In genomic region chr17:35731239-35731931, GRCh38 we compare ENCODE assay signal across 8 cellular contexts. TPM values are rescaled to one million over a fixed set of nuclear protein-coding genes. Genes with fewer than 3 reads are reported as not detected.
DNase-seq lines count a peak whose midpoint lies in the region; ATAC-seq, FAIRE-seq and TF ChIP-seq lines count a peak whose summit lies in the region.

A gene with protein sequence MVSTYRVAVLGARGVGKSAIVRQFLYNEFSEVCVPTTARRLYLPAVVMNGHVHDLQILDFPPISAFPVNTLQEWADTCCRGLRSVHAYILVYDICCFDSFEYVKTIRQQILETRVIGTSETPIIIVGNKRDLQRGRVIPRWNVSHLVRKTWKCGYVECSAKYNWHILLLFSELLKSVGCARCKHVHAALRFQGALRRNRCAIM (plus strand): TSS chr17:35731639. CDS start chr17:35735185, 3,546 bp downstream.

- H3K9ac ChIP-seq in kidney (ENCODE audit: low read length in 2 of 2): peak within 1 kb of the TSS in 1 of 2 donors; percentile 53

- peaks cover 0 to 2% of the 10 kb centered on the region in 2 donors for H3K36me3 ChIP-seq in kidney (ENCODE audit: control insufficient read depth in 1 of 2, insufficient read depth in 2 of 2, low read length in 2 of 2)

- TF ChIP-seq CTCF in HFF-Myc (IDR thresholded peaks at IDR 0.05; ENCODE audit: low read depth, low read length, missing control alignments): no peak
- TF ChIP-seq CTCF in VCaP (conservative IDR thresholded peaks at IDR 0.05): no peak
- no peak for TF ChIP-seq CTCF in kidney (IDR thresholded peaks at IDR 0.05; ENCODE audit: borderline replicate concordance, extremely low read depth, insufficient read depth)

- DNase-seq in AG08396 (ENCODE audit: low spot score) (peak; percentile 90), HFF-Myc (ENCODE audit: extremely low read depth, low read depth) (no peak), cerebellar cortex (ENCODE audit: low spot score) (peak; percentile 57), kidney (peak; percentile 90), GM19238 (ENCODE audit: insufficient read length, low spot score) (no peak)
- peak in 2 of 3 donors; percentile 26 to 36 for DNase-seq in stimulated activated CD4-positive, alpha-beta T cell treated with anti-CD3 and anti-CD28 coated beads, Interleukin-12 subunit alpha, Interleukin-12 subunit beta, amount 100 ng/mL, for 48 hours (ENCODE audit: low read depth in 2 of 3, low spot score in 1 of 3)

- intact Hi-C loops in kidney (cut with DNase I): no loop called here

- H3K9me3 ChIP-seq in kidney (ENCODE audit: control insufficient read depth in 1 of 2, low read length in 2 of 2): no peaks in the 10 kb centered on the region

- no peak for FAIRE-seq in kidney (lab: Jason Lieb, UNC)

- ATAC-seq in HG02642 (IDR thresholded peaks at IDR 0.05; ENCODE audit: poor library complexity, unreplicated experiment): no peak

- peaks cover 12% of the 10 kb centered on the region in 2 donors for H3K4me1 ChIP-seq in kidney (ENCODE audit: control insufficient read depth in 1 of 2, insufficient read depth in 1 of 2, low read depth in 1 of 2, low read length in 2 of 2)

- H3K4me3 ChIP-seq in HFF-Myc (replicated peaks; ENCODE audit: low read depth, low read length): peak within 1 kb of the TSS; percentile 80
- H3K4me3 ChIP-seq in kidney (ENCODE audit: low read length in 2 of 2): peak within 1 kb of the TSS; percentile 44 to 59

- H3K27ac ChIP-seq in VCaP (peak within 1 kb of the TSS; percentile 84; the same call in 1 of the 2 replicates), kidney (ENCODE audit: low read depth in 2 of 2, low read length in 2 of 2) (no peak within 1 kb of the TSS)

RNA-seq across cellular contexts. Expression of the gene that starts here (rescaled TPM):
- 2.4 TPM for total RNA-seq in kidney
- 1.5 TPM for polyA plus RNA-seq in kidney (ENCODE audit: insufficient read depth, low read depth, low replicate concordance)

Comparison
In these comparisons a context has a peak if more than half of its experiments do, and no peak if none do; other contexts are left out.
1. DNase-seq: peak in AG08396 (single experiment), cerebellar cortex (single experiment), kidney (single experiment) and stimulated activated CD4-positive, alpha-beta T cell treated with anti-CD3 and anti-CD28 coated beads, Interleukin-12 subunit alpha, Interleukin-12 subunit beta, amount 100 ng/mL, for 48 hours (2 of 3); none in HFF-Myc (single experiment) and GM19238 (single experiment).